Comparison of ENCODE assay signal across 9 cellular contexts in the genomic region with DNA sequence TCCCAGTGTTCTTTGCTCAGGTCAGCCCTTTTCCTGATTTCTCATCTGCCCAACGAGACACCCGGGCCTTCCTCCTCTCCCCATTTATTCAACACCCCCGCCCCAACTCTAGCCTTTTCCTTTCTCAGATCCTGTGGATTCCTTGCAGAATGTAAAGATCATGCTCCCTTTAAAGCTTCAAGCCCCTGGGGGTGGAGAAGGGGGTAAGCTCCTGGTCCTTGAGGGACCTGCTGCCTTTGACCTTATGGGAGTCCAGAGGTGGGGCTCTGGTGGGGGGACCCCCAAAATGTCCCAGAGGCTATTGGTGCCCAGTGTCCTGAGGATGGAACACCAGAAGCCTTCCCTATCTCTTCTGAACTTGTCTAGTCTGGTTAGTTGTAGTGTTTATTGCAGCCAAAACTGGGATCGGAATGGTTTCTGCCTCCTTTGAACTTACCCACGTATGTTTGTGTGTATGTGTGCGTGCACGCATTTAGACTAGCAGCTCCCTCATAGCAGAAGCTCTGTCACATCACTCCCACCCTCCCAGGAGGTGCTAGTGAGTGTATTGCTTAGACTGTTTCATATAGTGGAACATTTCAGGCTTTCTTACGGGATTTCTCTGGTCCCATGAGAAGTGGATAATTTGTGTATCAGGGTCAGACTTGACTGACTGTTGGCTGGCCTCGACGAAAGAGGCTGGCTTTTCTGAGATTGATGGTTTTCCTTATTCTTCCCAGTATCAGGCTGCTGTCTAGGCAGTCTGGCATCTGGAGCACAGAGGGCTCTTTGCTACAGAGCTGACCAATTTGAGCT. TPM values are rescaled to one million over a fixed set of nuclear protein-coding genes. Genes with fewer than 3 reads are reported as not detected.
DNase-seq lines count a peak whose midpoint lies in the region; ATAC-seq, FAIRE-seq and TF ChIP-seq lines count a peak whose summit lies in the region.
"Had no signal": no experiment of that assay in that cellular context is flagged by ENCODE, and none has a peak within 500 bp of the region (broad histone marks: within the 10 kb centered on the region; RNA-seq: fewer than 3 reads in every experiment).

No MANE protein-coding gene starts in this region.

- no peak for TF ChIP-seq CTCF in kidney (IDR thresholded peaks at IDR 0.05; ENCODE audit: borderline replicate concordance, extremely low read depth, insufficient read depth)

- peak overlapping the region; percentile 95 for H3K4me3 Mint-ChIP-seq in stimulated activated naive CD8-positive, alpha-beta T cell treated with anti-CD3 and anti-CD28 coated beads, Interleukin-15, Interleukin-2, amounts not matched to agents 100 ng/mL and 50 ng/mL, for 24 hours

- H3K36me3 Mint-ChIP-seq in stimulated activated naive CD8-positive, alpha-beta T cell treated with anti-CD3 and anti-CD28 coated beads, Interleukin-15, Interleukin-2, amounts not matched to agents 100 ng/mL and 50 ng/mL, for 24 hours (ENCODE audit: low read depth): peaks cover 16% of the 10 kb centered on the region

- H3K4me1 Mint-ChIP-seq in stimulated activated naive CD8-positive, alpha-beta T cell treated with anti-CD3 and anti-CD28 coated beads, Interleukin-15, Interleukin-2, amounts not matched to agents 100 ng/mL and 50 ng/mL, for 24 hours (ENCODE audit: low read depth): peaks cover 42% of the 10 kb centered on the region

- H3K27me3 Mint-ChIP-seq in stimulated activated naive CD8-positive, alpha-beta T cell treated with anti-CD3 and anti-CD28 coated beads, Interleukin-15, Interleukin-2, amounts not matched to agents 100 ng/mL and 50 ng/mL, for 24 hours: peaks cover 6% of the 10 kb centered on the region

- H3K36me3 ChIP-seq in adipocyte (ENCODE audit: control insufficient read depth, insufficient read depth, low read length, severe bottlenecking): peaks cover 5% of the 10 kb centered on the region
- no peaks in the 10 kb centered on the region for H3K36me3 ChIP-seq in kidney (ENCODE audit: control insufficient read depth in 1 of 2, insufficient read depth in 2 of 2, low read length in 2 of 2)
- no peaks in the 10 kb centered on the region for H3K36me3 ChIP-seq in thymus (ENCODE audit: control insufficient read depth, insufficient read depth)

- WGBS in thymus: 62% methylated on average over 10 of the region's 10 CpGs

- no peak for DNase-seq in stimulated activated naive CD8-positive, alpha-beta T cell treated with anti-CD3 and anti-CD28 coated beads, Interleukin-15, Interleukin-2, amounts not matched to agents 100 U/mL and 50 U/mL, for 24 hours
- DNase-seq in adipocyte (ENCODE audit: low read depth) (peak; percentile 70), kidney (no peak), H4 (ENCODE audit: low spot score) (no peak), COLO829 (ENCODE audit: low spot score) (no peak)

- no peak for FAIRE-seq in kidney (lab: Jason Lieb, UNC)
- FAIRE-seq: GM18507 had no signal

- no peaks in the 10 kb centered on the region for H3K27me3 ChIP-seq in adipocyte (replicated peaks; ENCODE audit: control insufficient read depth, insufficient read depth, low read length)
- peaks cover 8% of the 10 kb centered on the region for H3K27me3 ChIP-seq in thymus (ENCODE audit: control insufficient read depth, insufficient read depth)

- no peaks in the 10 kb centered on the region for H3K9me3 ChIP-seq in adipocyte (ENCODE audit: control insufficient read depth, low read length)
- no peaks in the 10 kb centered on the region for H3K9me3 ChIP-seq in kidney (ENCODE audit: control insufficient read depth in 1 of 2, low read length in 2 of 2)
- H3K9me3 ChIP-seq in thymus (ENCODE audit: control insufficient read depth): no peaks in the 10 kb centered on the region

- no peaks in the 10 kb centered on the region for H3K9me3 Mint-ChIP-seq in stimulated activated naive CD8-positive, alpha-beta T cell treated with anti-CD3 and anti-CD28 coated beads, Interleukin-15, Interleukin-2, amounts not matched to agents 100 ng/mL and 50 ng/mL, for 24 hours

- H3K4me1 ChIP-seq in adipocyte (ENCODE audit: control insufficient read depth, insufficient read depth, low read length) (peaks cover 38% of the 10 kb centered on the region), kidney (ENCODE audit: control insufficient read depth in 1 of 2, insufficient read depth in 1 of 2, low read depth in 1 of 2, low read length in 2 of 2) (peaks cover 5 to 15% of the 10 kb centered on the region in 2 donors), thymus (ENCODE audit: control insufficient read depth, insufficient read depth, low read length) (peaks cover 3% of the 10 kb centered on the region)

- ATAC-seq in stimulated activated naive CD8-positive, alpha-beta T cell treated with anti-CD3 and anti-CD28 coated beads, Interleukin-15, Interleukin-2, amounts not matched to agents 100 U/mL and 50 U/mL, for 24 hours: no peak
- no peak for ATAC-seq in HG02870 (IDR thresholded peaks at IDR 0.05; ENCODE audit: unreplicated experiment)

- H3K27ac ChIP-seq in kidney (ENCODE audit: low read depth in 2 of 2, low read length in 2 of 2) (no peak overlapping the region), thymus (ENCODE audit: low read depth) (no peak overlapping the region)

- peak overlapping the region; percentile 89 for H3K4me3 ChIP-seq in adipocyte (ENCODE audit: low read length)
- peak overlapping the region; percentile 33 to 78 for H3K4me3 ChIP-seq in kidney (ENCODE audit: low read length in 2 of 2)
- H3K4me3 ChIP-seq in thymus (ENCODE audit: low read length): peak overlapping the region; percentile 86

- intact Hi-C loops in kidney (cut with DNase I): no loop called here

- H3K9ac ChIP-seq in adipocyte (ENCODE audit: low read length) (peak overlapping the region; percentile 67), kidney (ENCODE audit: low read length in 2 of 2) (no peak overlapping the region)

- H3K27ac Mint-ChIP-seq in stimulated activated naive CD8-positive, alpha-beta T cell treated with anti-CD3 and anti-CD28 coated beads, Interleukin-15, Interleukin-2, amounts not matched to agents 100 ng/mL and 50 ng/mL, for 24 hours: peak overlapping the region; percentile 75

RNA-seq across cellular contexts. Expression of gene GALNT10, which starts 1.1 kb away (rescaled TPM):
- 44.3 TPM for total RNA-seq in kidney
- polyA plus RNA-seq in kidney (ENCODE audit: insufficient read depth, low read depth, low replicate concordance): 13.0 TPM
- polyA plus RNA-seq in thymus: 9.7 TPM
- 22.8 and 33.2 TPM in 2 replicates for total RNA-seq in H4 (2014; rRNA removed; shearing (Covaris generic))
